1 cellular context compared by ENCODE assay signal in genomic region chr10:97445722-97446639, GRCh38.
TF ChIP-seq lines count a peak whose summit lies in the region.

A gene with protein sequence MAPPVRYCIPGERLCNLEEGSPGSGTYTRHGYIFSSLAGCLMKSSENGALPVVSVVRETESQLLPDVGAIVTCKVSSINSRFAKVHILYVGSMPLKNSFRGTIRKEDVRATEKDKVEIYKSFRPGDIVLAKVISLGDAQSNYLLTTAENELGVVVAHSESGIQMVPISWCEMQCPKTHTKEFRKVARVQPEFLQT (minus strand): TSS chr10:97446006. CDS start chr10:97445985, 21 bp downstream.
Gene ZDHHC16, plus strand, starts transcription at chr10:97446175. Its CDS starts 5,501 bp downstream, at chr10:97451676.

TF ChIP-seq in K562, 482 proteins besides CTCF, POLR2A, EP300 and RAD21 (continued from another document):
- TF ChIP-seq, protein P1, sequence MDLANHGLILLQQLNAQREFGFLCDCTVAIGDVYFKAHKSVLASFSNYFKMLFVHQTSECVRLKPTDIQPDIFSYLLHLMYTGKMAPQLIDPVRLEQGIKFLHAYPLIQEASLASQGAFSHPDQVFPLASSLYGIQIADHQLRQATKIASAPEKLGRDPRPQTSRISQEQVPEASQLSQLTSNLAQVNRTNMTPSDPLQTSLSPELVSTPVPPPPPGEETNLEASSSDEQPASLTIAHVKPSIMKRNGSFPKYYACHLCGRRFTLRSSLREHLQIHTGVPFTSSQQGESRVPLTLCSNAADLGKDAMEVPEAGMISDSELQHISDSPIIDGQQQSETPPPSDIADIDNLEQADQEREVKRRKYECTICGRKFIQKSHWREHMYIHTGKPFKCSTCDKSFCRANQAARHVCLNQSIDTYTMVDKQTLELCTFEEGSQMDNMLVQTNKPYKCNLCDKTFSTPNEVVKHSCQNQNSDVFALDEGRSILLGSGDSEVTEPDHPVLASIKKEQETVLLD (IDR thresholded peaks at IDR 0.05) = peak; percentile 53; the same call in 1 of the 2 replicates
- no peak for TF ChIP-seq MAFG (tag; conservative IDR thresholded peaks at IDR 0.05)
- no peak for TF ChIP-seq ZNF398 (CRISPR knock-in tag; IDR thresholded peaks at IDR 0.05)
- no peak for TF ChIP-seq HDAC8 (tag; IDR thresholded peaks at IDR 0.05)
- peak; percentile 81 to 92 for TF ChIP-seq MNT (conservative IDR thresholded peaks at IDR 0.05)
- peak; percentile 93 for TF ChIP-seq SIN3B (IDR thresholded peaks at IDR 0.05; ENCODE audit: low read depth)
- TF ChIP-seq, protein P2, sequence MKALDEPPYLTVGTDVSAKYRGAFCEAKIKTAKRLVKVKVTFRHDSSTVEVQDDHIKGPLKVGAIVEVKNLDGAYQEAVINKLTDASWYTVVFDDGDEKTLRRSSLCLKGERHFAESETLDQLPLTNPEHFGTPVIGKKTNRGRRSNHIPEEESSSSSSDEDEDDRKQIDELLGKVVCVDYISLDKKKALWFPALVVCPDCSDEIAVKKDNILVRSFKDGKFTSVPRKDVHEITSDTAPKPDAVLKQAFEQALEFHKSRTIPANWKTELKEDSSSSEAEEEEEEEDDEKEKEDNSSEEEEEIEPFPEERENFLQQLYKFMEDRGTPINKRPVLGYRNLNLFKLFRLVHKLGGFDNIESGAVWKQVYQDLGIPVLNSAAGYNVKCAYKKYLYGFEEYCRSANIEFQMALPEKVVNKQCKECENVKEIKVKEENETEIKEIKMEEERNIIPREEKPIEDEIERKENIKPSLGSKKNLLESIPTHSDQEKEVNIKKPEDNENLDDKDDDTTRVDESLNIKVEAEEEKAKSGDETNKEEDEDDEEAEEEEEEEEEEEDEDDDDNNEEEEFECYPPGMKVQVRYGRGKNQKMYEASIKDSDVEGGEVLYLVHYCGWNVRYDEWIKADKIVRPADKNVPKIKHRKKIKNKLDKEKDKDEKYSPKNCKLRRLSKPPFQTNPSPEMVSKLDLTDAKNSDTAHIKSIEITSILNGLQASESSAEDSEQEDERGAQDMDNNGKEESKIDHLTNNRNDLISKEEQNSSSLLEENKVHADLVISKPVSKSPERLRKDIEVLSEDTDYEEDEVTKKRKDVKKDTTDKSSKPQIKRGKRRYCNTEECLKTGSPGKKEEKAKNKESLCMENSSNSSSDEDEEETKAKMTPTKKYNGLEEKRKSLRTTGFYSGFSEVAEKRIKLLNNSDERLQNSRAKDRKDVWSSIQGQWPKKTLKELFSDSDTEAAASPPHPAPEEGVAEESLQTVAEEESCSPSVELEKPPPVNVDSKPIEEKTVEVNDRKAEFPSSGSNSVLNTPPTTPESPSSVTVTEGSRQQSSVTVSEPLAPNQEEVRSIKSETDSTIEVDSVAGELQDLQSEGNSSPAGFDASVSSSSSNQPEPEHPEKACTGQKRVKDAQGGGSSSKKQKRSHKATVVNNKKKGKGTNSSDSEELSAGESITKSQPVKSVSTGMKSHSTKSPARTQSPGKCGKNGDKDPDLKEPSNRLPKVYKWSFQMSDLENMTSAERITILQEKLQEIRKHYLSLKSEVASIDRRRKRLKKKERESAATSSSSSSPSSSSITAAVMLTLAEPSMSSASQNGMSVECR (CRISPR knock-in tag; IDR thresholded peaks at IDR 0.05) = 0 out of 2 replicates have a peak, but pooled peaks have one; percentile 63
- TF ChIP-seq ZKSCAN3 (CRISPR knock-in tag; IDR thresholded peaks at IDR 0.05) = no peak
- TF ChIP-seq MTA1 (IDR thresholded peaks at IDR 0.05; ENCODE audit: borderline replicate concordance) = no peak
- TF ChIP-seq KDM5B (IDR thresholded peaks at IDR 0.05; ENCODE audit: insufficient replicate concordance, low read depth, low read length) = peak; percentile 68
- TF ChIP-seq PRDM10 (IDR thresholded peaks at IDR 0.05; ENCODE audit: partially characterized antibody) = peak; percentile 14
- no peak for TF ChIP-seq CREBBP (IDR thresholded peaks at IDR 0.05; ENCODE audit: low read depth, low read length)
- TF ChIP-seq EWSR1 (IDR thresholded peaks at IDR 0.05; ENCODE audit: borderline replicate concordance, low read depth, partially characterized antibody) = no peak
- TF ChIP-seq ZNF232 (CRISPR knock-in tag; IDR thresholded peaks at IDR 0.05) = no peak
- TF ChIP-seq RB1 (IDR thresholded peaks at IDR 0.05; ENCODE audit: low read depth) = 0 out of 2 replicates have a peak, but pooled peaks have one; percentile 17
- no peak for TF ChIP-seq FOXP1 (CRISPR knock-in tag; IDR thresholded peaks at IDR 0.05)
- TF ChIP-seq CBX2 (IDR thresholded peaks at IDR 0.05; ENCODE audit: insufficient read depth, low read length, poor library complexity, severe bottlenecking) = no peak
- peak in 1 of 2 experiments; percentile 67 for TF ChIP-seq AFF1 (IDR thresholded peaks at IDR 0.05; ENCODE audit: low read depth in 1 of 2, partially characterized antibody in 2 of 2)
- TF ChIP-seq, protein P3, sequence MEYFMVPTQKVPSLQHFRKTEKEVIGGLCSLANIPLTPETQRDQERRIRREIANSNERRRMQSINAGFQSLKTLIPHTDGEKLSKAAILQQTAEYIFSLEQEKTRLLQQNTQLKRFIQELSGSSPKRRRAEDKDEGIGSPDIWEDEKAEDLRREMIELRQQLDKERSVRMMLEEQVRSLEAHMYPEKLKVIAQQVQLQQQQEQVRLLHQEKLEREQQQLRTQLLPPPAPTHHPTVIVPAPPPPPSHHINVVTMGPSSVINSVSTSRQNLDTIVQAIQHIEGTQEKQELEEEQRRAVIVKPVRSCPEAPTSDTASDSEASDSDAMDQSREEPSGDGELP (CRISPR knock-in tag; IDR thresholded peaks at IDR 0.05; ENCODE audit: borderline replicate concordance) = peak; percentile 15; the same call in 1 of the 2 replicates
- no peak for TF ChIP-seq PYGO2 (tag; IDR thresholded peaks at IDR 0.05)
- no peak for TF ChIP-seq ZNF212 (CRISPR knock-in tag; IDR thresholded peaks at IDR 0.05)
- peak in 1 of 2 experiments; percentile 61; a peak in 1 of 4 replicates for TF ChIP-seq SIN3A (IDR thresholded peaks at IDR 0.05; ENCODE audit: borderline replicate concordance in 2 of 2, control insufficient read depth in 1 of 2, low read depth in 2 of 2, low read length in 2 of 2)
- TF ChIP-seq MYNN (IDR thresholded peaks at IDR 0.05) = no peak
- no peak for TF ChIP-seq MYNN (CRISPR knock-in tag; IDR thresholded peaks at IDR 0.05)
- TF ChIP-seq FOXA3 (CRISPR knock-in tag; conservative IDR thresholded peaks at IDR 0.05 in 1 of 2, IDR thresholded peaks at IDR 0.05 in 1 of 2) = no peak
- TF ChIP-seq, protein P4, sequence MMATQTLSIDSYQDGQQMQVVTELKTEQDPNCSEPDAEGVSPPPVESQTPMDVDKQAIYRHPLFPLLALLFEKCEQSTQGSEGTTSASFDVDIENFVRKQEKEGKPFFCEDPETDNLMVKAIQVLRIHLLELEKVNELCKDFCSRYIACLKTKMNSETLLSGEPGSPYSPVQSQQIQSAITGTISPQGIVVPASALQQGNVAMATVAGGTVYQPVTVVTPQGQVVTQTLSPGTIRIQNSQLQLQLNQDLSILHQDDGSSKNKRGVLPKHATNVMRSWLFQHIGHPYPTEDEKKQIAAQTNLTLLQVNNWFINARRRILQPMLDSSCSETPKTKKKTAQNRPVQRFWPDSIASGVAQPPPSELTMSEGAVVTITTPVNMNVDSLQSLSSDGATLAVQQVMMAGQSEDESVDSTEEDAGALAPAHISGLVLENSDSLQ (IDR thresholded peaks at IDR 0.05) = 0 out of 2 replicates have a peak, but pooled peaks have one; percentile 20
- TF ChIP-seq GABPB1 (CRISPR knock-in tag; IDR thresholded peaks at IDR 0.05) = peak; percentile 26; the same call in 1 of the 2 replicates
- no peak for TF ChIP-seq SRSF9 (IDR thresholded peaks at IDR 0.05; ENCODE audit: borderline replicate concordance, low read depth, low read length)
- no peak for TF ChIP-seq BRCA1 (IDR thresholded peaks at IDR 0.05)
- TF ChIP-seq BRCA1 (CRISPR knock-in tag; IDR thresholded peaks at IDR 0.05) = no peak
- TF ChIP-seq HDAC1 (IDR thresholded peaks at IDR 0.05) = 0 out of 4 replicates have a peak, but pooled peaks of 1 of the 2 experiments have one; percentile 59
- no peak for TF ChIP-seq ETV5 (CRISPR knock-in tag; IDR thresholded peaks at IDR 0.05; ENCODE audit: low read depth)
- TF ChIP-seq KLF6 (CRISPR knock-in tag; IDR thresholded peaks at IDR 0.05; ENCODE audit: borderline replicate concordance) = no peak
- no peak for TF ChIP-seq ZNF589 (CRISPR knock-in tag; IDR thresholded peaks at IDR 0.05; ENCODE audit: low read depth)
- TF ChIP-seq, protein P5, sequence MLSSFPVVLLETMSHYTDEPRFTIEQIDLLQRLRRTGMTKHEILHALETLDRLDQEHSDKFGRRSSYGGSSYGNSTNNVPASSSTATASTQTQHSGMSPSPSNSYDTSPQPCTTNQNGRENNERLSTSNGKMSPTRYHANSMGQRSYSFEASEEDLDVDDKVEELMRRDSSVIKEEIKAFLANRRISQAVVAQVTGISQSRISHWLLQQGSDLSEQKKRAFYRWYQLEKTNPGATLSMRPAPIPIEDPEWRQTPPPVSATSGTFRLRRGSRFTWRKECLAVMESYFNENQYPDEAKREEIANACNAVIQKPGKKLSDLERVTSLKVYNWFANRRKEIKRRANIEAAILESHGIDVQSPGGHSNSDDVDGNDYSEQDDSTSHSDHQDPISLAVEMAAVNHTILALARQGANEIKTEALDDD (IDR thresholded peaks at IDR 0.05) = no peak
- peak; percentile 54 for TF ChIP-seq TBP (optimal IDR thresholded peaks at IDR 0.05; ENCODE audit: low read depth, low read length)
